ENCODE assay signal across 1 cellular context in genomic region chr17:82737981-82738877, GRCh38.
A peak's percentile ranks its signal among the peaks of the same experiment; 100 is the strongest.
TF ChIP-seq lines count a peak whose summit lies in the region.

No MANE protein-coding gene starts in this region.

TF ChIP-seq in HepG2, 621 proteins besides CTCF, POLR2A, EP300 and RAD21 (continued from another document and continues in another):
- peak; percentile 94; the same call in 1 of the 2 replicates for TF ChIP-seq RFXANK (CRISPR knock-in tag; IDR thresholded peaks at IDR 0.05)
- peak; percentile 100 for TF ChIP-seq ZGPAT (CRISPR knock-in tag; IDR thresholded peaks at IDR 0.05)
- TF ChIP-seq ZNF234 (CRISPR knock-in tag; conservative IDR thresholded peaks at IDR 0.05), result peak; percentile 95; the same call in 1 of the 2 replicates
- peak; percentile 100 for TF ChIP-seq HBP1 (CRISPR knock-in tag; IDR thresholded peaks at IDR 0.05; ENCODE audit: low read depth)
- TF ChIP-seq ZNF205 (CRISPR knock-in tag; IDR thresholded peaks at IDR 0.05), result peak; percentile 98
- TF ChIP-seq ZNF691 (CRISPR knock-in tag; IDR thresholded peaks at IDR 0.05; ENCODE audit: borderline replicate concordance, low read depth), result peak; percentile 99; the same call in 1 of the 2 replicates
- peak; percentile 97 for TF ChIP-seq HOXD1 (CRISPR knock-in tag; IDR thresholded peaks at IDR 0.05)
- peak; percentile 94 for TF ChIP-seq DPF2 (CRISPR knock-in tag; IDR thresholded peaks at IDR 0.05; ENCODE audit: borderline replicate concordance, low read depth)
- TF ChIP-seq ZNF350 (CRISPR knock-in tag; IDR thresholded peaks at IDR 0.05; ENCODE audit: borderline replicate concordance, low read depth), result peak; percentile 99
- peak; percentile 93 for TF ChIP-seq TMF1 (CRISPR knock-in tag; IDR thresholded peaks at IDR 0.05; ENCODE audit: low read depth)
- TF ChIP-seq ASH2L (IDR thresholded peaks at IDR 0.05; ENCODE audit: insufficient read length, low read depth, low read length), result peak; percentile 60
- peak; percentile 99 for TF ChIP-seq MTERF4 (CRISPR knock-in tag; IDR thresholded peaks at IDR 0.05)
- peak; percentile 98 for TF ChIP-seq ZBTB46 (CRISPR knock-in tag; IDR thresholded peaks at IDR 0.05; ENCODE audit: borderline replicate concordance)
- peak; percentile 67; the same call in 1 of the 2 replicates for TF ChIP-seq ZNF143 (CRISPR knock-in tag; IDR thresholded peaks at IDR 0.05)
- TF ChIP-seq MED13 (CRISPR knock-in tag; IDR thresholded peaks at IDR 0.05), result peak; percentile 92
- peak; percentile 88 for TF ChIP-seq GABPB1 (CRISPR knock-in tag; IDR thresholded peaks at IDR 0.05)
- peak; percentile 99 for TF ChIP-seq SRY (CRISPR knock-in tag; IDR thresholded peaks at IDR 0.05)
- TF ChIP-seq IRX3 (CRISPR knock-in tag; IDR thresholded peaks at IDR 0.05; ENCODE audit: borderline replicate concordance, low read depth), result peak; percentile 97
- 0 out of 2 replicates have a peak, but pooled peaks have one; percentile 1 for TF ChIP-seq SRF (IDR thresholded peaks at IDR 0.05; ENCODE audit: low read depth, low read length)
- peak; percentile 98 for TF ChIP-seq HOXA3 (CRISPR knock-in tag; IDR thresholded peaks at IDR 0.05)
- peak; percentile 99 for TF ChIP-seq ZNF331 (CRISPR knock-in tag; IDR thresholded peaks at IDR 0.05)
- TF ChIP-seq TCF7 (IDR thresholded peaks at IDR 0.05; ENCODE audit: low read depth), result peak; percentile 63
- TF ChIP-seq ELF3 (CRISPR knock-in tag; IDR thresholded peaks at IDR 0.05), result peak; percentile 99
- peak; percentile 25; the same call in 1 of the 2 replicates for TF ChIP-seq DNMT1 (CRISPR knock-in tag; IDR thresholded peaks at IDR 0.05)
- no peak; the same call in 1 of the 2 replicates for TF ChIP-seq RFX5 (IDR thresholded peaks at IDR 0.05; ENCODE audit: low read depth, low read length)
- peak; percentile 65 for TF ChIP-seq ZNF296 (CRISPR knock-in tag; conservative IDR thresholded peaks at IDR 0.05)
- TF ChIP-seq ZBTB34 (CRISPR knock-in tag; IDR thresholded peaks at IDR 0.05), result peak; percentile 98
- peak; percentile 74; the same call in 1 of the 2 replicates for TF ChIP-seq FOXK2 (IDR thresholded peaks at IDR 0.05)
- no peak for TF ChIP-seq ZKSCAN1 (IDR thresholded peaks at IDR 0.05; ENCODE audit: low read length)
- TF ChIP-seq ZNF549 (CRISPR knock-in tag; IDR thresholded peaks at IDR 0.05), result no peak; the same call in 1 of the 2 replicates
- peak; percentile 58; the same call in 1 of the 2 replicates for TF ChIP-seq FOSL1 (CRISPR knock-in tag; IDR thresholded peaks at IDR 0.05; ENCODE audit: borderline replicate concordance)
- no peak for TF ChIP-seq GRHL1 (CRISPR knock-in tag; conservative IDR thresholded peaks at IDR 0.05)
- no peak for TF ChIP-seq NCOA5 (CRISPR knock-in tag; IDR thresholded peaks at IDR 0.05)
- TF ChIP-seq JARID2 (CRISPR knock-in tag; IDR thresholded peaks at IDR 0.05; ENCODE audit: insufficient replicate concordance), result peak; percentile 98
- peak; percentile 97 for TF ChIP-seq TFDP2 (CRISPR knock-in tag; IDR thresholded peaks at IDR 0.05)
- TF ChIP-seq NFIC (IDR thresholded peaks at IDR 0.05; ENCODE audit: low read length), result no peak
- peak; percentile 91; the same call in 1 of the 2 replicates for TF ChIP-seq JDP2 (CRISPR knock-in tag; IDR thresholded peaks at IDR 0.05; ENCODE audit: borderline replicate concordance)
- peak; percentile 97 for TF ChIP-seq ZNF777 (CRISPR knock-in tag; IDR thresholded peaks at IDR 0.05)
- TF ChIP-seq REXO4 (CRISPR knock-in tag; IDR thresholded peaks at IDR 0.05; ENCODE audit: borderline replicate concordance), result peak; percentile 95; the same call in 1 of the 2 replicates
- TF ChIP-seq TIGD3 (CRISPR knock-in tag; IDR thresholded peaks at IDR 0.05; ENCODE audit: borderline replicate concordance), result peak; percentile 99
- TF ChIP-seq BRF2 (CRISPR knock-in tag; IDR thresholded peaks at IDR 0.05), result peak; percentile 98
- peak; percentile 96 for TF ChIP-seq ISX (CRISPR knock-in tag; conservative IDR thresholded peaks at IDR 0.05)
- no peak for TF ChIP-seq ZNF597 (CRISPR knock-in tag; IDR thresholded peaks at IDR 0.05)
- peak; percentile 89 for TF ChIP-seq FOXJ3 (CRISPR knock-in tag; IDR thresholded peaks at IDR 0.05; ENCODE audit: borderline replicate concordance)
- peak; percentile 93 for TF ChIP-seq NCOA1 (CRISPR knock-in tag; IDR thresholded peaks at IDR 0.05)
- TF ChIP-seq NFKB2 (CRISPR knock-in tag; IDR thresholded peaks at IDR 0.05; ENCODE audit: borderline replicate concordance), result peak; percentile 100
- TF ChIP-seq NR2F6 (IDR thresholded peaks at IDR 0.05), result peak; percentile 89
- peak; percentile 97 for TF ChIP-seq NR2F6 (CRISPR knock-in tag; IDR thresholded peaks at IDR 0.05)
- peak; percentile 100 for TF ChIP-seq ZFP37 (CRISPR knock-in tag; IDR thresholded peaks at IDR 0.05; ENCODE audit: borderline replicate concordance)
- TF ChIP-seq MXD4 (CRISPR knock-in tag; IDR thresholded peaks at IDR 0.05), result peak; percentile 100
- peak; percentile 90 for TF ChIP-seq ZEB1 (IDR thresholded peaks at IDR 0.05; ENCODE audit: insufficient replicate concordance, low read depth)
- peak; percentile 77; the same call in 1 of the 2 replicates for TF ChIP-seq SAFB2 (CRISPR knock-in tag; IDR thresholded peaks at IDR 0.05; ENCODE audit: borderline replicate concordance, low read depth)
- peak; percentile 100 for TF ChIP-seq NR0B2 (CRISPR knock-in tag; IDR thresholded peaks at IDR 0.05)
